Comparison of ENCODE assay signal across 16 cellular contexts in genomic region chr9:121150188-121150587, GRCh38.
"Had no signal": no experiment of that assay in that cellular context is flagged by ENCODE, and none has a peak within 500 bp of the region (broad histone marks: within the 10 kb centered on the region; RNA-seq: fewer than 3 reads in every experiment).

No MANE protein-coding gene starts in this region.

- H3K27me3 ChIP-seq: breast epithelium, spleen, tibial nerve, uterus had no signal

- H3K4me3 Mint-ChIP-seq: activated CD4-positive, alpha-beta memory T cell treated with anti-CD3 and anti-CD28 coated beads, Interleukin-2, amount 10 ng/mL, durations not matched to agents 7 days and 5 days; activated CD4-positive, alpha-beta T cell treated with anti-CD3 and anti-CD28 coated beads for 36 hours; immature natural killer cell; neural crest cell had no signal

- H3K4me1 ChIP-seq: breast epithelium, left ventricle myocardium inferior, tibial nerve, uterus had no signal

- H3K27ac Mint-ChIP-seq: activated CD4-positive, alpha-beta T cell treated with anti-CD3 and anti-CD28 coated beads for 36 hours had no signal

- H3K9me3 Mint-ChIP-seq: activated CD4-positive, alpha-beta memory T cell treated with anti-CD3 and anti-CD28 coated beads, Interleukin-2, amount 10 ng/mL, durations not matched to agents 7 days and 5 days; immature natural killer cell; neural crest cell had no signal

- DNase-seq: activated CD4-positive, alpha-beta memory T cell treated with anti-CD3 and anti-CD28 coated beads, Interleukin-2, amount 10 ng/mL, durations not matched to agents 7 days and 5 days; activated CD4-positive, alpha-beta T cell treated with anti-CD3 and anti-CD28 coated beads for 36 hours; activated CD8-positive, alpha-beta memory T cell treated with anti-CD3 and anti-CD28 coated beads, Interleukin-2, amount 50 U/mL, for 48 hours; immature natural killer cell; kidney glomerular epithelial cell; left ventricle myocardium inferior; mammary epithelial cell; retina; spleen; stimulated activated naive CD4-positive, alpha-beta T cell treated with Interleukin-2 at 50 U/mL for 16 hours; uterus had no signal

- ATAC-seq: activated CD4-positive, alpha-beta T cell treated with anti-CD3 and anti-CD28 coated beads for 36 hours; esophagus mucosa had no signal

- H3K4me1 Mint-ChIP-seq: neural crest cell had no signal

- H3K9me3 ChIP-seq: breast epithelium, left ventricle myocardium inferior, spleen, tibial nerve, uterus had no signal

- H3K4me3 ChIP-seq: breast epithelium, coronary artery, left ventricle myocardium inferior, spleen, tibial nerve, uterus had no signal

- H3K27ac ChIP-seq: breast epithelium, coronary artery, left ventricle myocardium inferior, spleen, tibial nerve, uterus had no signal

- H3K36me3 ChIP-seq: breast epithelium, uterus had no signal

- H3K27me3 Mint-ChIP-seq: activated CD4-positive, alpha-beta memory T cell treated with anti-CD3 and anti-CD28 coated beads, Interleukin-2, amount 10 ng/mL, durations not matched to agents 7 days and 5 days; activated CD4-positive, alpha-beta T cell treated with anti-CD3 and anti-CD28 coated beads for 36 hours had no signal
